Comparison of ENCODE assay signal across 1 cellular context in genomic region chr16:3854740-3855139, GRCh38.
TF ChIP-seq lines count a peak whose summit lies in the region.

No MANE protein-coding gene starts in this region.

TF ChIP-seq in GM12878, 131 proteins besides CTCF, POLR2A, EP300 and RAD21 (continued from another document):
- TF ChIP-seq USF2 (IDR thresholded peaks at IDR 0.05; ENCODE audit: borderline replicate concordance, low read depth, low read length) (no peak), RCOR1 (conservative IDR thresholded peaks at IDR 0.05; ENCODE audit: low read depth, low read length) (no peak), GATAD2B (conservative IDR thresholded peaks at IDR 0.05; ENCODE audit: low read depth) (no peak), ZSCAN29 (IDR thresholded peaks at IDR 0.05) (no peak), CEBPZ (IDR thresholded peaks at IDR 0.05; ENCODE audit: low read depth, low read length) (no peak), EED (IDR thresholded peaks at IDR 0.05; ENCODE audit: low read depth) (no peak), ATF3 (IDR thresholded peaks at IDR 0.05; ENCODE audit: borderline replicate concordance, extremely low read depth, low read depth, low read length) (no peak), PBX3 (IDR thresholded peaks at IDR 0.05; ENCODE audit: insufficient replicate concordance, low read depth, low read length) (no peak), SREBF2 (IDR thresholded peaks at IDR 0.05; ENCODE audit: low read length) (no peak), JUNB (IDR thresholded peaks at IDR 0.05) (no peak), LARP7 (IDR thresholded peaks at IDR 0.05) (no peak)
TF ChIP-seq in GM12878: peak in this region for 0.
